ENCODE assay signal across 22 cellular contexts in genomic region chr4:59179372-59179771, GRCh38.
DNase-seq lines count a peak whose midpoint lies in the region; ATAC-seq and TF ChIP-seq lines count a peak whose summit lies in the region.
"Had no signal": no experiment of that assay in that cellular context is flagged by ENCODE, and none has a peak within 500 bp of the region (broad histone marks: within the 10 kb centered on the region; RNA-seq: fewer than 3 reads in every experiment).

No MANE protein-coding gene starts in this region.

- H3K9ac ChIP-seq in neuronal stem cell (ENCODE audit: low read depth, low read length, poor library complexity) = no peak overlapping the region
- H3K9ac ChIP-seq: BLaER1 had no signal

- peak overlapping the region; percentile 38 for H3K18ac ChIP-seq in neuronal stem cell (ENCODE audit: low read length)

- H3K4me1 ChIP-seq in neuronal stem cell (ENCODE audit: control insufficient read depth in 2 of 2, insufficient read depth in 1 of 2, low read depth in 1 of 2, low read length in 2 of 2) (no peaks in the 10 kb centered on the region), sigmoid colon (no peaks in the 10 kb centered on the region), Peyer's patch (no peaks in the 10 kb centered on the region), foreskin keratinocyte (no peaks in the 10 kb centered on the region)
- H3K4me1 ChIP-seq: BE2C, BLaER1 had no signal

- H3K4me2 ChIP-seq in neuronal stem cell (ENCODE audit: insufficient read depth, low read length, poor library complexity, severe bottlenecking) = no peak overlapping the region
- H3K4me2 ChIP-seq: BLaER1 had no signal

- peaks cover 4% of the 10 kb centered on the region for H3K79me1 ChIP-seq in neuronal stem cell (ENCODE audit: low read depth, low read length)

- H3K27me3 ChIP-seq in neuronal stem cell (ENCODE audit: control insufficient read depth in 3 of 3, insufficient read depth in 3 of 3, low read depth in 1 of 3, low read length in 3 of 3) = no peaks in the 10 kb centered on the region
- no peaks in the 10 kb centered on the region for H3K27me3 ChIP-seq in sigmoid colon
- H3K27me3 ChIP-seq in Peyer's patch = no peaks in the 10 kb centered on the region
- H3K27me3 ChIP-seq in foreskin keratinocyte = no peaks in the 10 kb centered on the region
- H3K27me3 ChIP-seq: BE2C, BLaER1 had no signal

- H3K4me3 ChIP-seq in neuronal stem cell (ENCODE audit: low read length in 2 of 2) (no peak overlapping the region), sigmoid colon (no peak overlapping the region), Peyer's patch (no peak overlapping the region)
- H3K4me3 ChIP-seq: BLaER1, GM12878 had no signal

- H4K91ac ChIP-seq in neuronal stem cell (ENCODE audit: low read depth, low read length, poor library complexity) = no peak overlapping the region

- no peak overlapping the region for H2BK5ac ChIP-seq in neuronal stem cell (ENCODE audit: low read length)

- H3K27ac ChIP-seq in neuronal stem cell (replicated peaks; ENCODE audit: low read length) = no peak overlapping the region
- no peak overlapping the region for H3K27ac ChIP-seq in sigmoid colon
- H3K27ac ChIP-seq in Peyer's patch = no peak overlapping the region
- H3K27ac ChIP-seq in foreskin keratinocyte = no peak overlapping the region
- H3K27ac ChIP-seq: BLaER1 had no signal

- H2AFZ ChIP-seq in neuronal stem cell (ENCODE audit: low read length) = no peak overlapping the region

- H3K36me3 ChIP-seq in neuronal stem cell (replicated peaks in 1 of 2; ENCODE audit: control insufficient read depth in 2 of 2, insufficient read depth in 2 of 2, low read length in 2 of 2) = no peaks in the 10 kb centered on the region
- no peaks in the 10 kb centered on the region for H3K36me3 ChIP-seq in sigmoid colon
- no peaks in the 10 kb centered on the region for H3K36me3 ChIP-seq in Peyer's patch
- H3K36me3 ChIP-seq: BE2C, BLaER1 had no signal

- TF ChIP-seq POLR2A in sigmoid colon (IDR thresholded peaks at IDR 0.05) (no peak), Peyer's patch (IDR thresholded peaks at IDR 0.05) (no peak)

- no peaks in the 10 kb centered on the region for H3K9me3 ChIP-seq in neuronal stem cell (replicated peaks in 1 of 2; ENCODE audit: control insufficient read depth in 2 of 2, insufficient read depth in 1 of 2, low read depth in 1 of 2, low read length in 2 of 2)
- no peaks in the 10 kb centered on the region for H3K9me3 ChIP-seq in sigmoid colon
- H3K9me3 ChIP-seq in Peyer's patch = no peaks in the 10 kb centered on the region
- H3K9me3 ChIP-seq: BE2C, BLaER1 had no signal

- no peak overlapping the region for H4K8ac ChIP-seq in neuronal stem cell (ENCODE audit: low read depth, low read length)

- intact Hi-C loops in sigmoid colon (cut with DNase I) = no loop called here

- TF ChIP-seq CTCF in sigmoid colon (IDR thresholded peaks at IDR 0.05) (no peak), Peyer's patch (IDR thresholded peaks at IDR 0.05) (no peak), foreskin keratinocyte (conservative IDR thresholded peaks at IDR 0.05) (no peak)

- no peak overlapping the region for H2AK5ac ChIP-seq in neuronal stem cell (ENCODE audit: low read depth, low read length)

- no peak overlapping the region for H3K4ac ChIP-seq in neuronal stem cell (ENCODE audit: low read length)

- H2BK15ac ChIP-seq in neuronal stem cell (ENCODE audit: low read length) = no peak overlapping the region

- H3K23ac ChIP-seq in neuronal stem cell (ENCODE audit: low read depth, low read length, poor library complexity) = peak overlapping the region; percentile 20

- DNase-seq in UCSD-AML1 (lab: John Stamatoyannopoulos, UW; ENCODE audit: unreplicated experiment) (peak; percentile 9), neuronal stem cell (ENCODE audit: low spot score) (no peak), sigmoid colon (peak; percentile 38), SKM-1 (lab: John Stamatoyannopoulos, UW; ENCODE audit: unreplicated experiment) (no peak), Peyer's patch (no peak), foreskin keratinocyte (no peak)
- DNase-seq: 8988T; ACHN; BE2C; C1 segment of cervical spinal cord; CD4-positive, alpha-beta memory T cell; CD4-positive, CD25-positive, alpha-beta regulatory T cell; CD8-positive, alpha-beta memory T cell; COR-L47; DMS 273 treated with DMSO at 0.1 percent for 48 hours; DMS153; DMS79; DND-41; EL; GDM1 had no signal

- no peak for TF ChIP-seq EP300 in sigmoid colon (IDR thresholded peaks at IDR 0.05)

- peak overlapping the region; percentile 58 for H2BK12ac ChIP-seq in neuronal stem cell (ENCODE audit: low read length)

- H2BK120ac ChIP-seq in neuronal stem cell (ENCODE audit: low read depth, low read length) = no peak overlapping the region

- ATAC-seq in foreskin keratinocyte = no peak
- ATAC-seq: GM12878 had no signal

- peak overlapping the region; percentile 38 for H3K14ac ChIP-seq in neuronal stem cell (ENCODE audit: low read length)

Comparison
In these comparisons a context has a peak if more than half of its experiments do, and no peak if none do; other contexts are left out.
1. DNase-seq: peak in UCSD-AML1 (single experiment) and sigmoid colon (single experiment); none in neuronal stem cell (single experiment), SKM-1 (single experiment), Peyer's patch (0 of 3) and foreskin keratinocyte (0 of 2).